ENCODE assay signal across 11 cellular contexts in the genomic region with DNA sequence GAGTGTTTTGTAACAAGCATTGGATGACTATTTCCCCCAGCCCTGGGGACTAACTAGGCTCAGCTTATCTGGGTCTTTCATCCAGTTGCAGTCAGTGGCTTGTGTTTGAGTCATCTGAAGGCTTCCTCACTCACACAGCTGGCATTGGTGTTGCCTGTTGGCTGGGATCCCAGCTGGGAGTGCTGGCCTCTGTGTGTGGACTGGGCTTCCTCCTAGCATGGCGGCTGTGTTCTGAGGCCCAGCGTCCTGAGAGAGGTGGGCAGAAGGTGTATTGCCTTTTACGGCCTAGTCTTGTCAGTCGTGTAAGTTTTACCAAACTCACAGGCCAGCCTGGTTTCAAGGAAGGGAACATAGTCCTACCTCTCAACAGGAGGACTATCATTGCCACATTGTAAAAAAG. TPM values are rescaled to one million over a fixed set of nuclear protein-coding genes. Genes with fewer than 3 reads are reported as not detected.
DNase-seq lines count a peak whose midpoint lies in the region; ATAC-seq and TF ChIP-seq lines count a peak whose summit lies in the region.
"Had no signal": no experiment of that assay in that cellular context is flagged by ENCODE, and none has a peak within 500 bp of the region (broad histone marks: within the 10 kb centered on the region; RNA-seq: fewer than 3 reads in every experiment).

No MANE protein-coding gene starts in this region.

- no peak for TF ChIP-seq CTCF in MCF 10A (IDR thresholded peaks at IDR 0.05; ENCODE audit: unreplicated experiment)
- TF ChIP-seq CTCF in breast epithelium (IDR thresholded peaks at IDR 0.05), result no peak
- no peak for TF ChIP-seq CTCF in RWPE1 (conservative IDR thresholded peaks at IDR 0.05; ENCODE audit: low read depth)

- no peak for TF ChIP-seq POLR2A in breast epithelium (IDR thresholded peaks at IDR 0.05)

- no peak overlapping the region for H3K4me3 Mint-ChIP-seq in MCF 10A (ENCODE audit: unreplicated experiment)
- H3K4me3 Mint-ChIP-seq: B cell had no signal

- POLR2A ChIA-PET in MCF 10A (lab: Yijun Ruan, JAX), result interaction anchor here (3.2 to 3.5 kb wide), 2 partner anchors 27 to 29 kb away, joined by 23 to 50 read pairs; partner anchors contain the start of gene PPP2R5C
- POLR2A ChIA-PET in RWPE1 (lab: Yijun Ruan, JAX; ENCODE audit: low non-redundant PET), result interaction anchor here (0.6 kb wide), 1 partner anchor 201 kb away, joined by 5 read pairs; no protein-coding TSS in a partner anchor

- no peaks in the 10 kb centered on the region for H3K9me3 ChIP-seq in breast epithelium
- H3K9me3 ChIP-seq in thymus (ENCODE audit: control insufficient read depth), result peaks cover 1% of the 10 kb centered on the region
- H3K9me3 ChIP-seq: lower lobe of right lung had no signal

- H3K4me1 ChIP-seq in breast epithelium, result no peaks in the 10 kb centered on the region
- H3K4me1 ChIP-seq in thymus (ENCODE audit: control insufficient read depth, insufficient read depth, low read length), result peaks cover 24% of the 10 kb centered on the region

- intact Hi-C loops in MCF 10A (cut with micrococcal nuclease) (loop anchor here (2.0 kb wide), 1 partner anchor 28 kb away; the partner anchor contains the start of gene PPP2R5C), breast epithelium (cut with DNase I; ENCODE audit: low total_unique reads) (no loop called here), sciatic nerve (cut with DNase I) (no loop called here)

- H3K27ac Mint-ChIP-seq in MCF 10A (ENCODE audit: low read depth, unreplicated experiment), result no peak overlapping the region
- H3K27ac Mint-ChIP-seq: B cell had no signal

- H3K4me3 ChIP-seq in breast epithelium, result no peak overlapping the region
- H3K4me3 ChIP-seq in thymus (ENCODE audit: low read length), result no peak overlapping the region
- H3K4me3 ChIP-seq: lower lobe of right lung had no signal

- H3K27ac ChIP-seq in breast epithelium (no peak overlapping the region), RWPE1 (peak overlapping the region; percentile 65), epithelial cell of prostate (peak overlapping the region; percentile 99), thymus (ENCODE audit: low read depth) (peak overlapping the region; percentile 15)

- H3K27me3 Mint-ChIP-seq in MCF 10A (ENCODE audit: insufficient read depth, unreplicated experiment), result no peaks in the 10 kb centered on the region

- CTCF ChIA-PET in MCF 10A (lab: Yijun Ruan, JAX) (interaction anchor here (0.7 kb wide), 1 partner anchor 1348 kb away, joined by 3 read pairs; no protein-coding TSS in a partner anchor), RWPE1 (lab: Yijun Ruan, JAX) (no interaction called here)

- ATAC-seq in sciatic nerve (no peak), HG03354 (IDR thresholded peaks at IDR 0.05; ENCODE audit: poor library complexity, severe bottlenecking, unreplicated experiment) (no peak), GM21367 (IDR thresholded peaks at IDR 0.05; ENCODE audit: unreplicated experiment) (no peak)
- ATAC-seq: lower lobe of right lung had no signal

- peak; percentile 82 for DNase-seq in MCF 10A (ENCODE audit: unreplicated experiment)
- DNase-seq in breast epithelium (ENCODE audit: low spot score in 2 of 2), result no peak
- DNase-seq in RWPE1 (ENCODE audit: low spot score), result no peak
- DNase-seq in epithelial cell of prostate (ENCODE audit: low read depth, low spot score), result peak; percentile 54
- DNase-seq in sciatic nerve (ENCODE audit: low spot score), result no peak
- DNase-seq: lower lobe of right lung, NCI-H526 had no signal

- no peaks in the 10 kb centered on the region for H3K36me3 Mint-ChIP-seq in MCF 10A (ENCODE audit: insufficient read depth, unreplicated experiment)

- 98% methylated on average over 4 of the region's 4 CpGs for whole genome bisulfite sequencing in thymus

- H3K9me3 Mint-ChIP-seq in MCF 10A (ENCODE audit: unreplicated experiment), result no peaks in the 10 kb centered on the region

- H3K27me3 ChIP-seq in breast epithelium (no peaks in the 10 kb centered on the region), thymus (ENCODE audit: control insufficient read depth, insufficient read depth) (no peaks in the 10 kb centered on the region)

- BruUV-seq in MCF 10A (replicated peaks; lab: Mats Ljungman, UMichigan), result no TSS peak

- H3K36me3 ChIP-seq in breast epithelium, result no peaks in the 10 kb centered on the region
- no peaks in the 10 kb centered on the region for H3K36me3 ChIP-seq in thymus (ENCODE audit: control insufficient read depth, insufficient read depth)
- H3K36me3 ChIP-seq: lower lobe of right lung had no signal

- peaks cover 14% of the 10 kb centered on the region for H3K4me1 Mint-ChIP-seq in MCF 10A (ENCODE audit: insufficient read depth, unreplicated experiment)

RNA-seq across cellular contexts. Expression of gene PPP2R5C, which starts 28.3 kb away (rescaled TPM):
- total RNA-seq in MCF 10A (2022) (118 and 122 TPM in 2 replicates), breast epithelium (100 to 1,000 TPM in 2 of 3 donors, 10 to 100 TPM in 1; 90.5 to 105 (median 102) TPM), sciatic nerve (144 TPM)
- 144 TPM for polyA plus RNA-seq in thymus

Comparison
In these comparisons a context has a peak if more than half of its experiments do, and no peak if none do; other contexts are left out.
1. DNase-seq: peak in MCF 10A (single experiment) and epithelial cell of prostate (single experiment); none in breast epithelium (0 of 2), RWPE1 (single experiment) and sciatic nerve (single experiment).
2. H3K27ac ChIP-seq: peak in RWPE1 (single experiment), epithelial cell of prostate (single experiment) and thymus (single experiment); none in breast epithelium (0 of 2).